Comparison of ENCODE assay signal across 33 cellular contexts in genomic region chr20:42708261-42708660, GRCh38.
"Had no signal": no experiment of that assay in that cellular context is flagged by ENCODE, and none has a peak within 500 bp of the region (broad histone marks: within the 10 kb centered on the region; RNA-seq: fewer than 3 reads in every experiment).

No MANE protein-coding gene starts in this region.

- FAIRE-seq: astrocyte, TTC549 had no signal

- H3K9me3 ChIP-seq: adrenal gland had no signal

- DNase-seq: activated B cell treated with CpG ODN at 0.5 μM for 24 hours; activated CD4-positive, alpha-beta memory T cell treated with anti-CD3 and anti-CD28 coated beads for 36 hours; activated CD4-positive, alpha-beta T cell treated with anti-CD3 and anti-CD28 coated beads for 4 hours; activated CD4-positive, alpha-beta T cell treated with anti-CD3 and anti-CD28 coated beads, Interleukin-2, amount 10 ng/mL, durations not matched to agents 24 days and 14 days; activated CD4-positive, alpha-beta T cell treated with anti-CD3 and anti-CD28 coated beads, Interleukin-2, amount 50 U/mL, for 1 hour; activated CD4-positive, alpha-beta T cell treated with anti-CD3 and anti-CD28 coated beads, Interleukin-2, amount 50 U/mL, for 4 hours; activated CD4-positive, CD25-positive, alpha-beta regulatory T cell treated with anti-CD3 and anti-CD28 coated beads, Interleukin-2, amount 50 U/mL, for 72 hours; activated CD8-positive, alpha-beta memory T cell treated with anti-CD3 and anti-CD28 coated beads, Interleukin-2, amount 50 U/mL, for 4 hours; activated CD8-positive, alpha-beta T cell treated with anti-CD3 and anti-CD28 coated beads for 36 hours; activated effector memory CD4-positive, alpha-beta T cell treated with anti-CD3 and anti-CD28 coated beads, Interleukin-2, amount 50 U/mL, for 16 hours; activated gamma-delta T cell treated with Interleukin-2 at 50 U/mL for 16 hours; activated naive CD4-positive, alpha-beta T cell; activated naive CD4-positive, alpha-beta T cell treated with anti-CD3 and anti-CD28 coated beads for 36 hours; activated naive CD4-positive, alpha-beta T cell treated with anti-CD3 and anti-CD28 coated beads, Interleukin-2, amount 50 U/mL, for 16 hours; activated naive CD8-positive, alpha-beta T cell treated with anti-CD3 and anti-CD28 coated beads for 36 hours; activated T-cell treated with anti-CD3 and anti-CD28 coated beads for 4 hours; activated T-cell treated with anti-CD3 and anti-CD28 coated beads, Interleukin-2, amount 50 U/mL, for 1 hour; activated T-cell treated with anti-CD3 and anti-CD28 coated beads, Interleukin-2, amount 50 U/mL, for 4 hours; activated T-cell treated with anti-CD3 and anti-CD28 coated beads, Interleukin-2, amount 50 U/mL, for 72 hours; adrenal gland; amniotic stem cell; aorta; body of pancreas; brain microvascular endothelial cell; central memory CD4-positive, alpha-beta T cell; T-helper 2 cell; T-helper 9 cell had no signal

- H3K4me1 ChIP-seq: adrenal gland, body of pancreas, breast epithelium had no signal

- H3K27me3 ChIP-seq: adrenal gland, body of pancreas, brain microvascular endothelial cell, breast epithelium had no signal

- H3K27ac ChIP-seq: adrenal gland, body of pancreas, brain microvascular endothelial cell, breast epithelium, VCaP had no signal

- H3K36me3 ChIP-seq: adrenal gland, brain microvascular endothelial cell, breast epithelium had no signal

- ATAC-seq: activated CD8-positive, alpha-beta T cell treated with anti-CD3 and anti-CD28 coated beads for 36 hours; activated naive CD4-positive, alpha-beta T cell treated with anti-CD3 and anti-CD28 coated beads, Interleukin-2, amount 50 U/mL, for 72 hours; activated T-cell treated with anti-CD3 and anti-CD28 coated beads, Interleukin-2, amount 50 U/mL, for 4 hours; activated T-cell treated with anti-CD3 and anti-CD28 coated beads, Interleukin-2, amount 50 U/mL, for 72 hours; activated T-helper 17 cell treated with anti-CD3 and anti-CD28 coated beads, Interleukin-2, amount 50 U/mL, for 72 hours; body of pancreas had no signal

- H3K4me3 ChIP-seq: adrenal gland, body of pancreas, breast epithelium had no signal
